10 cellular contexts compared by ENCODE assay signal in genomic region chr18:76518073-76518472, GRCh38. TPM values are rescaled to one million over a fixed set of nuclear protein-coding genes. Genes with fewer than 3 reads are reported as not detected.
DNase-seq lines count a peak whose midpoint lies in the region; TF ChIP-seq lines count a peak whose summit lies in the region.
"Had no signal": no experiment of that assay in that cellular context is flagged by ENCODE, and none has a peak within 500 bp of the region (broad histone marks: within the 10 kb centered on the region; RNA-seq: fewer than 3 reads in every experiment).

No MANE protein-coding gene starts in this region.

- POLR2A ChIA-PET in activated CD4-positive, alpha-beta memory T cell treated with anti-CD3 and anti-CD28 coated beads for 36 hours (lab: Charles Lee) = no interaction called here
- POLR2A ChIA-PET in activated CD4-positive, alpha-beta memory T cell treated with anti-CD3 and anti-CD28 coated beads, Interleukin-2, amount 10 ng/mL, durations not matched to agents 7 days and 5 days (lab: Charles Lee) = no interaction called here

- intact Hi-C loops in activated CD4-positive, alpha-beta memory T cell treated with anti-CD3 and anti-CD28 coated beads for 36 hours (cut with micrococcal nuclease) = no loop called here

- H3K9ac ChIP-seq in iPS-20b (ENCODE audit: low read depth, low read length) (peak overlapping the region; percentile 76; the same call in 1 of the 2 replicates), stomach smooth muscle (ENCODE audit: low read length in 2 of 2) (peak overlapping the region in 1 of 2 donors; percentile 47)
- H3K9ac ChIP-seq: parathyroid adenoma had no signal

- TF ChIP-seq CTCF in WI38 (IDR thresholded peaks at IDR 0.05; ENCODE audit: low read depth, low read length) = no peak
- no peak for TF ChIP-seq CTCF in GM10266 (IDR thresholded peaks at IDR 0.05; ENCODE audit: control insufficient read depth, insufficient read depth, low read depth, missing control alignments)

- peak overlapping the region; percentile 46 for H3K4me3 Mint-ChIP-seq in activated CD4-positive, alpha-beta memory T cell treated with anti-CD3 and anti-CD28 coated beads for 36 hours
- no peak overlapping the region for H3K4me3 Mint-ChIP-seq in activated CD4-positive, alpha-beta memory T cell treated with anti-CD3 and anti-CD28 coated beads, Interleukin-2, amount 10 ng/mL, durations not matched to agents 7 days and 5 days

- H3K27me3 ChIP-seq in iPS-20b (ENCODE audit: insufficient read depth, low read length) (peaks cover 26% of the 10 kb centered on the region; the same call in 1 of the 2 replicates), stomach smooth muscle (ENCODE audit: control insufficient read depth in 1 of 2, insufficient read depth in 2 of 2, low read length in 2 of 2) (no peaks in the 10 kb centered on the region)
- H3K27me3 ChIP-seq: BE2C had no signal

- CTCF ChIA-PET in activated CD4-positive, alpha-beta memory T cell treated with anti-CD3 and anti-CD28 coated beads for 36 hours (lab: Charles Lee) = no interaction called here
- CTCF ChIA-PET in activated CD4-positive, alpha-beta memory T cell treated with anti-CD3 and anti-CD28 coated beads, Interleukin-2, amount 10 ng/mL, durations not matched to agents 7 days and 5 days (lab: Charles Lee) = no interaction called here

- peaks cover 14% of the 10 kb centered on the region for H3K4me1 Mint-ChIP-seq in activated CD4-positive, alpha-beta memory T cell treated with anti-CD3 and anti-CD28 coated beads for 36 hours (ENCODE audit: low read depth)
- H3K4me1 Mint-ChIP-seq in activated CD4-positive, alpha-beta memory T cell treated with anti-CD3 and anti-CD28 coated beads, Interleukin-2, amount 10 ng/mL, durations not matched to agents 7 days and 5 days = peaks cover 4% of the 10 kb centered on the region

- H3K36me3 ChIP-seq in iPS-20b (ENCODE audit: insufficient read depth, low read depth, low read length) (no peaks in the 10 kb centered on the region), stomach smooth muscle (ENCODE audit: control insufficient read depth in 2 of 2, insufficient read depth in 2 of 2, low read length in 2 of 2) (no peaks in the 10 kb centered on the region)
- H3K36me3 ChIP-seq: BE2C had no signal

- no peaks in the 10 kb centered on the region for H3K9me3 Mint-ChIP-seq in activated CD4-positive, alpha-beta memory T cell treated with anti-CD3 and anti-CD28 coated beads for 36 hours
- H3K9me3 Mint-ChIP-seq in activated CD4-positive, alpha-beta memory T cell treated with anti-CD3 and anti-CD28 coated beads, Interleukin-2, amount 10 ng/mL, durations not matched to agents 7 days and 5 days = no peaks in the 10 kb centered on the region

- peak overlapping the region; percentile 30 for H3K27ac ChIP-seq in iPS-20b (ENCODE audit: low read length)
- H3K27ac ChIP-seq in stomach smooth muscle (ENCODE audit: low read length) = no peak overlapping the region
- H3K27ac ChIP-seq: parathyroid adenoma had no signal

- H3K27ac Mint-ChIP-seq in activated CD4-positive, alpha-beta memory T cell treated with anti-CD3 and anti-CD28 coated beads for 36 hours = no peak overlapping the region
- no peak overlapping the region for H3K27ac Mint-ChIP-seq in activated CD4-positive, alpha-beta memory T cell treated with anti-CD3 and anti-CD28 coated beads, Interleukin-2, amount 10 ng/mL, durations not matched to agents 7 days and 5 days

- H3K9me3 ChIP-seq in iPS-20b (ENCODE audit: insufficient read depth, low read depth, low read length) (no peaks in the 10 kb centered on the region), stomach smooth muscle (ENCODE audit: control insufficient read depth in 2 of 2, low read length in 2 of 2) (no peaks in the 10 kb centered on the region)
- H3K9me3 ChIP-seq: BE2C had no signal

- H3K27me3 Mint-ChIP-seq in activated CD4-positive, alpha-beta memory T cell treated with anti-CD3 and anti-CD28 coated beads for 36 hours = peaks cover 29% of the 10 kb centered on the region
- H3K27me3 Mint-ChIP-seq in activated CD4-positive, alpha-beta memory T cell treated with anti-CD3 and anti-CD28 coated beads, Interleukin-2, amount 10 ng/mL, durations not matched to agents 7 days and 5 days = peaks cover 33% of the 10 kb centered on the region

- peaks cover 22% of the 10 kb centered on the region for H3K4me1 ChIP-seq in iPS-20b (ENCODE audit: insufficient read depth, low read length)
- H3K4me1 ChIP-seq in stomach smooth muscle (ENCODE audit: control insufficient read depth, insufficient read depth, low read length) = no peaks in the 10 kb centered on the region
- H3K4me1 ChIP-seq: BE2C, parathyroid adenoma had no signal

- no peaks in the 10 kb centered on the region for H3K36me3 Mint-ChIP-seq in activated CD4-positive, alpha-beta memory T cell treated with anti-CD3 and anti-CD28 coated beads for 36 hours
- H3K36me3 Mint-ChIP-seq in activated CD4-positive, alpha-beta memory T cell treated with anti-CD3 and anti-CD28 coated beads, Interleukin-2, amount 10 ng/mL, durations not matched to agents 7 days and 5 days (ENCODE audit: low read depth) = no peaks in the 10 kb centered on the region

- H3K4me3 ChIP-seq in WI38 (ENCODE audit: low read depth, low read length) = peak overlapping the region; percentile 53
- peak overlapping the region; percentile 78 for H3K4me3 ChIP-seq in iPS-20b (ENCODE audit: low read length)
- H3K4me3 ChIP-seq in stomach smooth muscle (ENCODE audit: low read length in 2 of 2) = peak overlapping the region; percentile 52 to 59

- no peak for DNase-seq in activated CD4-positive, alpha-beta memory T cell treated with anti-CD3 and anti-CD28 coated beads for 36 hours
- DNase-seq in activated CD4-positive, alpha-beta memory T cell treated with anti-CD3 and anti-CD28 coated beads, Interleukin-2, amount 10 ng/mL, durations not matched to agents 7 days and 5 days = no peak
- no peak for DNase-seq in CD1c-positive myeloid dendritic cell (ENCODE audit: extremely low spot score)
- DNase-seq in COR-L47 (lab: John Stamatoyannopoulos, UW) = no peak
- DNase-seq in GM10266 (ENCODE audit: extremely low spot score) = no peak
- DNase-seq: BE2C had no signal

RNA-seq across cellular contexts. Expression of gene ZNF516, which starts 23.0 kb away (rescaled TPM):
- 1 to 10 TPM; 2.7 to 4.8 TPM for total RNA-seq in activated CD4-positive, alpha-beta memory T cell treated with anti-CD3 and anti-CD28 coated beads for 36 hours
- total RNA-seq in activated CD4-positive, alpha-beta memory T cell treated with anti-CD3 and anti-CD28 coated beads, Interleukin-2, amount 10 ng/mL, durations not matched to agents 7 days and 5 days = 1 to 10 TPM; 3.9 to 5.0 TPM
